In the genomic region with DNA sequence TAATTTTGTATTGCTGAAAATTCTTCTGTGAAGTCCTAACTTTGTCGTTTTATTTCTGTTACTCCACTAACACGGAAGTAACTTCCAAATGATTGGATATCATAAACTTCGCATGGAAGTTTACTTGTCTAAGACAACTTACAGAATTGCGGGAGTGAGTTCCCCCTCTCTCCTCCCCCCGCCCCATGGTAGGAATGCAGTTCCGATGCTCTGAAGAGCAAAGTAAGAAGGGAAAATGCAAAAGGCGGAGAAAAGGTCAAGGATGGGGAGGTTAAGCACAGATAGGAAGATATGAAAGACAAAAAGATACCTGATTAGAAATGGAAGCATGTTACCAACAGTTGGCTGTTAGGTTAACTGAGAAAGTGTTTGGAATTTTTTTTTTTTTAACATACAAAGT, we compare ENCODE assay signal across 2 cellular contexts.
TF ChIP-seq lines count a peak whose summit lies in the region.

No MANE protein-coding gene starts in this region.

TF ChIP-seq in H1, 55 proteins besides CTCF, POLR2A, EP300 and RAD21:
- TF ChIP-seq GTF2F1 (IDR thresholded peaks at IDR 0.05; ENCODE audit: borderline replicate concordance, low read depth, low read length), result no peak
- TF ChIP-seq TEAD4 (IDR thresholded peaks at IDR 0.05; ENCODE audit: low read depth, low read length), result peak; percentile 54; the same call in 1 of the 2 replicates

TF ChIP-seq in neural cell, 6 proteins besides CTCF, POLR2A, EP300 and RAD21:
- TF ChIP-seq EZH2 (IDR thresholded peaks at IDR 0.05; ENCODE audit: borderline replicate concordance, insufficient read depth, low read length, poor library complexity, severe bottlenecking) (no peak), TAF1 (IDR thresholded peaks at IDR 0.05; ENCODE audit: low read depth) (no peak), MXI1 (conservative IDR thresholded peaks at IDR 0.05; ENCODE audit: poor library complexity, severe bottlenecking) (no peak), POLR2AphosphoS5 (IDR thresholded peaks at IDR 0.05) (no peak), SMC3 (conservative IDR thresholded peaks at IDR 0.05; ENCODE audit: poor library complexity) (no peak)
- TF ChIP-seq, protein P1, sequence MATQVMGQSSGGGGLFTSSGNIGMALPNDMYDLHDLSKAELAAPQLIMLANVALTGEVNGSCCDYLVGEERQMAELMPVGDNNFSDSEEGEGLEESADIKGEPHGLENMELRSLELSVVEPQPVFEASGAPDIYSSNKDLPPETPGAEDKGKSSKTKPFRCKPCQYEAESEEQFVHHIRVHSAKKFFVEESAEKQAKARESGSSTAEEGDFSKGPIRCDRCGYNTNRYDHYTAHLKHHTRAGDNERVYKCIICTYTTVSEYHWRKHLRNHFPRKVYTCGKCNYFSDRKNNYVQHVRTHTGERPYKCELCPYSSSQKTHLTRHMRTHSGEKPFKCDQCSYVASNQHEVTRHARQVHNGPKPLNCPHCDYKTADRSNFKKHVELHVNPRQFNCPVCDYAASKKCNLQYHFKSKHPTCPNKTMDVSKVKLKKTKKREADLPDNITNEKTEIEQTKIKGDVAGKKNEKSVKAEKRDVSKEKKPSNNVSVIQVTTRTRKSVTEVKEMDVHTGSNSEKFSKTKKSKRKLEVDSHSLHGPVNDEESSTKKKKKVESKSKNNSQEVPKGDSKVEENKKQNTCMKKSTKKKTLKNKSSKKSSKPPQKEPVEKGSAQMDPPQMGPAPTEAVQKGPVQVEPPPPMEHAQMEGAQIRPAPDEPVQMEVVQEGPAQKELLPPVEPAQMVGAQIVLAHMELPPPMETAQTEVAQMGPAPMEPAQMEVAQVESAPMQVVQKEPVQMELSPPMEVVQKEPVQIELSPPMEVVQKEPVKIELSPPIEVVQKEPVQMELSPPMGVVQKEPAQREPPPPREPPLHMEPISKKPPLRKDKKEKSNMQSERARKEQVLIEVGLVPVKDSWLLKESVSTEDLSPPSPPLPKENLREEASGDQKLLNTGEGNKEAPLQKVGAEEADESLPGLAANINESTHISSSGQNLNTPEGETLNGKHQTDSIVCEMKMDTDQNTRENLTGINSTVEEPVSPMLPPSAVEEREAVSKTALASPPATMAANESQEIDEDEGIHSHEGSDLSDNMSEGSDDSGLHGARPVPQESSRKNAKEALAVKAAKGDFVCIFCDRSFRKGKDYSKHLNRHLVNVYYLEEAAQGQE (IDR thresholded peaks at IDR 0.05; ENCODE audit: borderline replicate concordance), result no peak
TF ChIP-seq in neural cell: peak in this region for 0.
